Comparison of ENCODE assay signal across 9 cellular contexts in the genomic region with DNA sequence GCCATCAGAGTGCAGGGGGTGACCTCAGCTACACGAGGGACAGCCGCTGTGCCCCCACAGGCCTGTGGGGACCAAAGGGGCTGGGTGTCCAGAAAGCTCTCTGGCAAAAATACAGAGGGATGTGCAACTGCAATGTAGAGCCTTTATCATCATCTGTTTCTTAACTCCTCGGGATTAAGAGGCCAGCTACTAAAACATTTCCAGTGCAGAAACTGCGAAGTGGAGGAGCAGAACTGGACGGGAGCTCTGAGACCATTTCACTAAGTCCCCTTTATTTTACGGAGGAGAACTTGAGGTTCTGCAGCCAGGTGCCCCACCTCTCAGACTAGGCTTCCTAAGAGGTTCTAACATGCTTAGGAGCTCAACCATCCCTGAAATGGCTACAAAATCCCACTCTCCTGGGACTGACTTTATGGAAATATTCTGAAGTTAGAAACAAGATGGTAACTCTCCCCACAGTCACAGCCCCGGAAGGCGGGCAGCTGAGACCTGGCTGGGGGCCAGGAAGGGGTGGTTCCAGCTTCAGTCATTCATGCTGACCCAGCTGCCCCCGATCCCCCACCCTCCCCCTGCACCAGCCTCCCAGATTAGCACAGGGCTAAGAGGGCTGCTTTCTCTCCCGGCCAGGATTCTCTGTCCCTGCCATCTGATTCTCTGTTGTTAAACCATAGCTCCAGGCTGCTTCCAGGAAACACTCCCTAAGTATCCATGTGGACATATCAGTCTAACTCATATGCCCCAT. TPM values are rescaled to one million over a fixed set of nuclear protein-coding genes. Genes with fewer than 3 reads are reported as not detected.
DNase-seq lines count a peak whose midpoint lies in the region; ATAC-seq, FAIRE-seq and TF ChIP-seq lines count a peak whose summit lies in the region.
"Had no signal": no experiment of that assay in that cellular context is flagged by ENCODE, and none has a peak within 500 bp of the region (broad histone marks: within the 10 kb centered on the region; RNA-seq: fewer than 3 reads in every experiment).

No MANE protein-coding gene starts in this region.

- peaks cover 44% of the 10 kb centered on the region for H3K4me1 Mint-ChIP-seq in astrocyte (ENCODE audit: low read depth, unreplicated experiment)
- no peaks in the 10 kb centered on the region for H3K4me1 Mint-ChIP-seq in activated CD8-positive, alpha-beta T cell treated with anti-CD3 and anti-CD28 coated beads for 36 hours (ENCODE audit: low read depth)

- H3K4me3 ChIP-seq in astrocyte (ENCODE audit: insufficient read depth, low read depth, low read length), result no peak overlapping the region
- no peak overlapping the region for H3K4me3 ChIP-seq in suprapubic skin

- ATAC-seq in activated CD8-positive, alpha-beta T cell treated with anti-CD3 and anti-CD28 coated beads for 36 hours, result no peak

- H3K36me3 ChIP-seq in astrocyte (ENCODE audit: insufficient read depth, low read length) (peaks cover 13% of the 10 kb centered on the region), suprapubic skin (peaks cover 40% of the 10 kb centered on the region)

- CTCF ChIA-PET in activated CD8-positive, alpha-beta T cell treated with anti-CD3 and anti-CD28 coated beads for 36 hours (lab: Charles Lee), result interaction anchor here (2.4 to 3.6 kb wide), 3 partner anchors 10 to 131 kb away, joined by 7 to 40 read pairs (median 15); no protein-coding TSS in a partner anchor

- peaks cover 34% of the 10 kb centered on the region for H3K36me3 Mint-ChIP-seq in astrocyte (ENCODE audit: low read depth, unreplicated experiment)
- no peaks in the 10 kb centered on the region for H3K36me3 Mint-ChIP-seq in activated CD8-positive, alpha-beta T cell treated with anti-CD3 and anti-CD28 coated beads for 36 hours (ENCODE audit: low read depth)
- H3K36me3 Mint-ChIP-seq: activated naive CD8-positive, alpha-beta T cell had no signal

- H3K27me3 Mint-ChIP-seq in astrocyte (ENCODE audit: low read depth, unreplicated experiment), result no peaks in the 10 kb centered on the region
- peaks cover 5% of the 10 kb centered on the region for H3K27me3 Mint-ChIP-seq in activated CD8-positive, alpha-beta T cell treated with anti-CD3 and anti-CD28 coated beads for 36 hours

- no peak for FAIRE-seq in astrocyte (lab: Jason Lieb, UNC)

- no peaks in the 10 kb centered on the region for H3K9me3 Mint-ChIP-seq in astrocyte (ENCODE audit: unreplicated experiment)
- no peaks in the 10 kb centered on the region for H3K9me3 Mint-ChIP-seq in activated CD8-positive, alpha-beta T cell treated with anti-CD3 and anti-CD28 coated beads for 36 hours

- H3K4me1 ChIP-seq in astrocyte (ENCODE audit: insufficient read depth, low read length) (peaks cover 33% of the 10 kb centered on the region), suprapubic skin (peaks cover 48% of the 10 kb centered on the region)

- peak overlapping the region; percentile 62 for H3K27ac Mint-ChIP-seq in astrocyte (ENCODE audit: unreplicated experiment)
- H3K27ac Mint-ChIP-seq in activated CD8-positive, alpha-beta T cell treated with anti-CD3 and anti-CD28 coated beads for 36 hours, result no peak overlapping the region
- H3K27ac Mint-ChIP-seq: activated naive CD8-positive, alpha-beta T cell had no signal

- TF ChIP-seq POLR2A in suprapubic skin (IDR thresholded peaks at IDR 0.05), result no peak

- no peaks in the 10 kb centered on the region for H3K9me3 ChIP-seq in astrocyte (ENCODE audit: insufficient read depth, low read depth, low read length)
- no peaks in the 10 kb centered on the region for H3K9me3 ChIP-seq in suprapubic skin

- TF ChIP-seq EP300 in suprapubic skin (IDR thresholded peaks at IDR 0.05), result no peak

- no peak overlapping the region for H3K9ac ChIP-seq in astrocyte (ENCODE audit: low read length)

- peaks cover 4% of the 10 kb centered on the region for H4K20me1 ChIP-seq in astrocyte (ENCODE audit: insufficient read depth, low read length)

- no peak for TF ChIP-seq CTCF in astrocyte (IDR thresholded peaks at IDR 0.05; ENCODE audit: insufficient read depth, low read depth, low read length)
- TF ChIP-seq CTCF in suprapubic skin (IDR thresholded peaks at IDR 0.05), result no peak
- no peak for TF ChIP-seq CTCF in activated CD8-positive, alpha-beta T cell treated with anti-CD3 and anti-CD28 coated beads for 36 hours (IDR thresholded peaks at IDR 0.05)

- DNase-seq in NCI-H187 treated with DMSO at 0.1 percent for 48 hours (lab: John Stamatoyannopoulos, UW) (peak; percentile 3), astrocyte (ENCODE audit: low read depth) (no peak), iris pigment epithelial cell (ENCODE audit: low read depth) (peak; percentile 43), suprapubic skin (ENCODE audit: low spot score in 2 of 2) (no peak), SW480 (ENCODE audit: low spot score) (no peak)
- no peak for DNase-seq in activated CD8-positive, alpha-beta T cell treated with anti-CD3 and anti-CD28 coated beads for 36 hours
- DNase-seq in effector CD4-positive, alpha-beta T cell, result no peak
- DNase-seq: NCI-H526 treated with DMSO at 0.1 percent for 48 hours had no signal

- 68% methylated on average over 10 of the region's 10 CpGs for WGBS in suprapubic skin

- no peak overlapping the region for H3K4me2 ChIP-seq in astrocyte (ENCODE audit: low read length)

- H3K4me3 Mint-ChIP-seq in astrocyte (ENCODE audit: unreplicated experiment), result peak overlapping the region; percentile 46
- no peak overlapping the region for H3K4me3 Mint-ChIP-seq in activated CD8-positive, alpha-beta T cell treated with anti-CD3 and anti-CD28 coated beads for 36 hours
- H3K4me3 Mint-ChIP-seq: activated naive CD8-positive, alpha-beta T cell had no signal

- intact Hi-C loops in activated CD8-positive, alpha-beta T cell treated with anti-CD3 and anti-CD28 coated beads for 36 hours (cut with micrococcal nuclease), result no loop called here

- no peak overlapping the region for H3K27ac ChIP-seq in astrocyte (ENCODE audit: low read depth, low read length)
- H3K27ac ChIP-seq in suprapubic skin, result peak overlapping the region; percentile 16

- no peak overlapping the region for H2AFZ ChIP-seq in astrocyte (ENCODE audit: low read depth, low read length)

- peaks cover 7% of the 10 kb centered on the region for H3K79me2 ChIP-seq in astrocyte (ENCODE audit: insufficient read depth, low read length)

- H3K27me3 ChIP-seq in astrocyte (ENCODE audit: insufficient read depth, low read length) (no peaks in the 10 kb centered on the region), suprapubic skin (no peaks in the 10 kb centered on the region)

- POLR2A ChIA-PET in activated CD8-positive, alpha-beta T cell treated with anti-CD3 and anti-CD28 coated beads for 36 hours (lab: Charles Lee), result interaction anchor here (1.0 kb wide), 1 partner anchor 9 kb away, joined by 3 read pairs; no protein-coding TSS in a partner anchor

RNA-seq across cellular contexts. Expression of a gene that starts 40.3 kb away (rescaled TPM):
- total RNA-seq in astrocyte (25.4 and 38.3 TPM in 2 replicates), suprapubic skin (10 to 100 TPM; 20.6 to 30.1 (median 24.8) TPM)
- total RNA-seq in activated CD8-positive, alpha-beta T cell treated with anti-CD3 and anti-CD28 coated beads for 36 hours, result 10 to 100 TPM; 41.7 to 53.1 TPM

Comparison
In these comparisons a context has a peak if more than half of its experiments do, and no peak if none do; other contexts are left out.
1. DNase-seq: peak in NCI-H187 treated with DMSO at 0.1 percent for 48 hours (single experiment) and iris pigment epithelial cell (single experiment); none in astrocyte (single experiment), suprapubic skin (0 of 2), activated CD8-positive, alpha-beta T cell treated with anti-CD3 and anti-CD28 coated beads for 36 hours (single experiment), SW480 (single experiment) and effector CD4-positive, alpha-beta T cell (single experiment).